23 cellular contexts compared by ENCODE assay signal in the genomic region with DNA sequence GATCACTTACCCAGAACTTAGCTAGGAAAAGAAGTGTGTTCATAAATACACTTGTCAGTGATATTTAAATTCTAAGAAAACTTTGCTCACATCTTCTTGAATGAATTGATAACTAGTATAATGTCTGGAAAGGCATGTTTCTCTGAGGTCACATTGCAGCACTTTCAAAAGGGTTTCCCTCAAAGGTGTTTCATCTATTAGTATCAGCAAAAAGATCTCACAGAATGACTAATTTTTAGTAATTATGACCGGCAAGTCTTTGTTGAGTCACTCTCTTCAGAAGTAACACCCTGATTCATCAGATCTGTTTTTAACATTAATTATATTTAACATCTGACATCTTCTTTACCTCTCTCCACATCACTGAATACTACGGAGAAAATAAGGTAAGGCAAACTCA.
DNase-seq lines count a peak whose midpoint lies in the region; ATAC-seq lines count a peak whose summit lies in the region.
"Had no signal": no experiment of that assay in that cellular context is flagged by ENCODE, and none has a peak within 500 bp of the region (broad histone marks: within the 10 kb centered on the region; RNA-seq: fewer than 3 reads in every experiment).

No MANE protein-coding gene starts in this region.

- no peaks in the 10 kb centered on the region for H3K36me3 Mint-ChIP-seq in activated T-cell treated with anti-CD3 and anti-CD28 coated beads, Interleukin-2, amount 50 U/mL, for 4 hours (ENCODE audit: insufficient read depth)
- no peaks in the 10 kb centered on the region for H3K36me3 Mint-ChIP-seq in activated T-cell treated with anti-CD3 and anti-CD28 coated beads, Interleukin-2, amount 50 U/mL, for 24 hours (ENCODE audit: low read depth)
- peaks cover 7% of the 10 kb centered on the region for H3K36me3 Mint-ChIP-seq in stimulated activated effector memory CD8-positive, alpha-beta T cell treated with anti-CD3 and anti-CD28 coated beads, Interleukin-12 subunit alpha, Interleukin-12 subunit beta, amount 100 ng/mL, for 72 hours

- DNase-seq in activated T-cell treated with anti-CD3 and anti-CD28 coated beads, Interleukin-2, amount 50 U/mL, for 4 hours, result no peak
- DNase-seq in activated T-cell treated with anti-CD3 and anti-CD28 coated beads, Interleukin-2, amount 50 U/mL, for 24 hours, result no peak
- peak; percentile 22 for DNase-seq in amniotic epithelial cell (ENCODE audit: low read depth)
- no peak for DNase-seq in stimulated activated effector memory CD8-positive, alpha-beta T cell treated with anti-CD3 and anti-CD28 coated beads, Interleukin-12 subunit alpha, Interleukin-12 subunit beta, amount 100 ng/mL, for 72 hours (ENCODE audit: low spot score in 2 of 2)
- no peak for DNase-seq in MG63
- DNase-seq: adrenal gland; dorsolateral prefrontal cortex; GDM1; left ventricle myocardium inferior; mucosa of descending colon; NCI-H82; small intestine; stimulated activated CD4-positive, alpha-beta T cell treated with anti-CD3 and anti-CD28 coated beads, Interleukin-4, amount 100 ng/mL, for 1 hour; T-helper 17 cell had no signal

- H3K4me3 Mint-ChIP-seq in activated T-cell treated with anti-CD3 and anti-CD28 coated beads, Interleukin-2, amount 50 U/mL, for 4 hours, result no peak overlapping the region
- H3K4me3 Mint-ChIP-seq in activated T-cell treated with anti-CD3 and anti-CD28 coated beads, Interleukin-2, amount 50 U/mL, for 24 hours, result no peak overlapping the region
- no peak overlapping the region for H3K4me3 Mint-ChIP-seq in stimulated activated effector memory CD8-positive, alpha-beta T cell treated with anti-CD3 and anti-CD28 coated beads, Interleukin-12 subunit alpha, Interleukin-12 subunit beta, amount 100 ng/mL, for 72 hours
- H3K4me3 Mint-ChIP-seq: activated T-helper 1 cell treated with anti-CD3 and anti-CD28 coated beads, Interleukin-12 subunit alpha, Interleukin-12 subunit beta, Interleukin-2, Interleukin-4 antibody, amounts not matched to agents 30 ng/mL and 10 ng/mL and 1 ng/mL, durations not matched to agents 14 hours and 24 hours and 36 hours; neural crest cell; T-helper 17 cell had no signal

- no peaks in the 10 kb centered on the region for H3K9me3 ChIP-seq in MG63
- H3K9me3 ChIP-seq: A549, adrenal gland, esophagus muscularis mucosa, mucosa of descending colon, SJSA1 had no signal

- H3K4me1 Mint-ChIP-seq in activated T-cell treated with anti-CD3 and anti-CD28 coated beads, Interleukin-2, amount 50 U/mL, for 4 hours (ENCODE audit: low read depth), result peaks cover 3% of the 10 kb centered on the region
- H3K4me1 Mint-ChIP-seq in activated T-cell treated with anti-CD3 and anti-CD28 coated beads, Interleukin-2, amount 50 U/mL, for 24 hours (ENCODE audit: low read depth), result peaks cover 24% of the 10 kb centered on the region
- peaks cover 22% of the 10 kb centered on the region for H3K4me1 Mint-ChIP-seq in stimulated activated effector memory CD8-positive, alpha-beta T cell treated with anti-CD3 and anti-CD28 coated beads, Interleukin-12 subunit alpha, Interleukin-12 subunit beta, amount 100 ng/mL, for 72 hours
- H3K4me1 Mint-ChIP-seq: neural crest cell, T-helper 17 cell had no signal

- no peaks in the 10 kb centered on the region for H3K36me3 ChIP-seq in MG63
- H3K36me3 ChIP-seq: adrenal gland, esophagus muscularis mucosa, left ventricle myocardium inferior, SJSA1 had no signal

- ATAC-seq in activated T-cell treated with anti-CD3 and anti-CD28 coated beads, Interleukin-2, amount 50 U/mL, for 4 hours, result peak; percentile 68 to 73
- ATAC-seq in HG02981 (IDR thresholded peaks at IDR 0.05; ENCODE audit: unreplicated experiment), result peak; percentile 42
- peak; percentile 93 for ATAC-seq in stimulated activated effector memory CD8-positive, alpha-beta T cell treated with anti-CD3 and anti-CD28 coated beads, Interleukin-12 subunit alpha, Interleukin-12 subunit beta, amount 100 ng/mL, for 72 hours
- ATAC-seq in HG03025 (IDR thresholded peaks at IDR 0.05; ENCODE audit: low FRiP score, unreplicated experiment), result no peak
- ATAC-seq in GM18858 (IDR thresholded peaks at IDR 0.05; ENCODE audit: unreplicated experiment), result no peak
- ATAC-seq: A549, mucosa of descending colon, T-helper 17 cell had no signal

- H3K4me3 ChIP-seq in MG63, result no peak overlapping the region
- H3K4me3 ChIP-seq: A549, adrenal gland, dorsolateral prefrontal cortex, esophagus muscularis mucosa, left ventricle myocardium inferior, mucosa of descending colon, SJSA1 had no signal

- H3K9me3 Mint-ChIP-seq in activated T-cell treated with anti-CD3 and anti-CD28 coated beads, Interleukin-2, amount 50 U/mL, for 4 hours, result no peaks in the 10 kb centered on the region
- no peaks in the 10 kb centered on the region for H3K9me3 Mint-ChIP-seq in activated T-cell treated with anti-CD3 and anti-CD28 coated beads, Interleukin-2, amount 50 U/mL, for 24 hours
- H3K9me3 Mint-ChIP-seq in stimulated activated effector memory CD8-positive, alpha-beta T cell treated with anti-CD3 and anti-CD28 coated beads, Interleukin-12 subunit alpha, Interleukin-12 subunit beta, amount 100 ng/mL, for 72 hours, result peaks cover 3% of the 10 kb centered on the region
- H3K9me3 Mint-ChIP-seq: activated T-helper 1 cell treated with anti-CD3 and anti-CD28 coated beads, Interleukin-12 subunit alpha, Interleukin-12 subunit beta, Interleukin-2, Interleukin-4 antibody, amounts not matched to agents 30 ng/mL and 10 ng/mL and 1 ng/mL, durations not matched to agents 14 hours and 24 hours and 36 hours; neural crest cell had no signal

- no peaks in the 10 kb centered on the region for H3K27me3 Mint-ChIP-seq in activated T-cell treated with anti-CD3 and anti-CD28 coated beads, Interleukin-2, amount 50 U/mL, for 4 hours (ENCODE audit: low read depth)
- peaks cover 3% of the 10 kb centered on the region for H3K27me3 Mint-ChIP-seq in activated T-cell treated with anti-CD3 and anti-CD28 coated beads, Interleukin-2, amount 50 U/mL, for 24 hours
- H3K27me3 Mint-ChIP-seq: progenitor cell of endocrine pancreas, T-helper 17 cell had no signal

- no peaks in the 10 kb centered on the region for H3K27me3 ChIP-seq in MG63
- H3K27me3 ChIP-seq: adrenal gland, esophagus muscularis mucosa, SJSA1 had no signal

- no peak overlapping the region for H3K27ac Mint-ChIP-seq in activated T-cell treated with anti-CD3 and anti-CD28 coated beads, Interleukin-2, amount 50 U/mL, for 24 hours
- H3K27ac Mint-ChIP-seq in stimulated activated effector memory CD8-positive, alpha-beta T cell treated with anti-CD3 and anti-CD28 coated beads, Interleukin-12 subunit alpha, Interleukin-12 subunit beta, amount 100 ng/mL, for 72 hours, result no peak overlapping the region
- H3K27ac Mint-ChIP-seq: activated T-helper 1 cell treated with anti-CD3 and anti-CD28 coated beads, Interleukin-12 subunit alpha, Interleukin-12 subunit beta, Interleukin-2, Interleukin-4 antibody, amounts not matched to agents 30 ng/mL and 10 ng/mL and 1 ng/mL, durations not matched to agents 14 hours and 24 hours and 36 hours; progenitor cell of endocrine pancreas; T-helper 17 cell had no signal

Comparison
In these comparisons a context has a peak if more than half of its experiments do, and no peak if none do; other contexts are left out.
1. ATAC-seq: peak in activated T-cell treated with anti-CD3 and anti-CD28 coated beads, Interleukin-2, amount 50 U/mL, for 4 hours (2 of 2), HG02981 (single experiment) and stimulated activated effector memory CD8-positive, alpha-beta T cell treated with anti-CD3 and anti-CD28 coated beads, Interleukin-12 subunit alpha, Interleukin-12 subunit beta, amount 100 ng/mL, for 72 hours (single experiment); none in HG03025 (single experiment) and GM18858 (single experiment).